In the genomic region with DNA sequence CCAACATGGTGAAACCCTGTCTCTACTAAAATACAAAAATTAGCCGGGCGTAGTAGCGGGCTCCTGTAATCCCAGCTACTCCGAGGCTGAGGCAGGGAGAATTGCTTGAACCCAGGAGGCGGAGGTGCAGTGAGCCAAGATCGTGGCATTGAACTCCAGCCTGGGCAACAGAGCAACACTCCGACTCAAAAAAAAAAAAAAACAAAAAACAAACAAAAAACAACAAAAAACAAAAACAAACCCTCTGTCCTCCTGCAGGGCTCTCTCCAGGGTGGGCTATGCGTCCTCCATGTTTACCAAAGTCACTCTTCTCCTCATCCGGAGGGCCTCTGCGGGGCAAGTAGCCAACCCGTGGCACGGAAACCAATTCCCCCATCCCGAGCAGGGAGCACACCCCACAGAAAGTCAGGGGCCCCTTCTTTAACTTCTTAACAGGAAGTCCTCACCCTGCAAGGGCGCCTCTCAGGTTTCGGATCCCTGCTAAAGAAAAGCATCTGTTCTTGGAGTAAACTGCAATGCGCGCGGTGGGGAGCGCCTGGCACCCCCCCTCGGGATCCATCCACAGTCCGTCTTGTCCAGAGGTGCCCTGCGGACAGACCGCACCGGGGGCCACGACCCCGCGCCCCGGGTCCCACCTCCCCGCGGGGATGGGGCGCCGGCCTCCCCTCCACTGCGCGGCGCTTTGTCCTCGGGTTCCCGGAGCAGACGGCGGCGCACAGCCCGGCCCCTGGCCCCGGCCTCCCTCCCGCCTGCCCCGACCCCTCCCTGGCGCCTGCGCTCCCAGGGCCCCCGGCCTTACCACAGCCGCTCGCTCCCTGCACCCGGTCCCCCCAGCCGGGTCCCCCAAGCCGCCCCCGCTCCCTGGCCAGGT, we compare ENCODE assay signal across 8 cellular contexts. TPM values are rescaled to one million over a fixed set of nuclear protein-coding genes. Genes with fewer than 3 reads are reported as not detected.
DNase-seq lines count a peak whose midpoint lies in the region; ATAC-seq, FAIRE-seq and TF ChIP-seq lines count a peak whose summit lies in the region.

No MANE protein-coding gene starts in this region.

- H3K4me1 Mint-ChIP-seq in activated CD8-positive, alpha-beta memory T cell treated with anti-CD3 and anti-CD28 coated beads, Interleukin-2, amount 10 ng/mL, durations not matched to agents 7 days and 5 days: peaks cover 37% of the 10 kb centered on the region

- H3K4me1 ChIP-seq in ACC112 (ENCODE audit: control insufficient read depth, insufficient read depth, low read length, unreplicated experiment) (peaks cover 11% of the 10 kb centered on the region), Loucy (ENCODE audit: insufficient read depth, low read length, poor library complexity, severe bottlenecking) (peaks cover 37% of the 10 kb centered on the region), muscle layer of colon (ENCODE audit: insufficient read depth, low read length) (peaks cover 51% of the 10 kb centered on the region), tibial nerve (peaks cover 0 to 75% (median 47%) of the 10 kb centered on the region in 4 donors)

- peak; percentile 95 for FAIRE-seq in GM19239 (lab: Jason Lieb, UNC)

- H3K27me3 Mint-ChIP-seq in activated CD8-positive, alpha-beta memory T cell treated with anti-CD3 and anti-CD28 coated beads, Interleukin-2, amount 10 ng/mL, durations not matched to agents 7 days and 5 days: no peaks in the 10 kb centered on the region

- H3K27me3 ChIP-seq in ACC112 (ENCODE audit: insufficient read depth, low read length) (no peaks in the 10 kb centered on the region), Loucy (ENCODE audit: insufficient read depth, low read length, poor library complexity, severe bottlenecking) (no peaks in the 10 kb centered on the region), muscle layer of colon (ENCODE audit: control insufficient read depth in 1 of 2, insufficient read depth in 2 of 2, low read length in 2 of 2) (no peaks in the 10 kb centered on the region), tibial nerve (no peaks in the 10 kb centered on the region)

- peaks cover 37% of the 10 kb centered on the region for H4K20me1 ChIP-seq in Loucy (ENCODE audit: insufficient read depth, low read length, poor library complexity, severe bottlenecking)

- H3K79me2 ChIP-seq in ACC112 (ENCODE audit: control insufficient read depth, insufficient read depth, low read length, unreplicated experiment) (peaks cover 34% of the 10 kb centered on the region), Loucy (ENCODE audit: insufficient read depth, low read length) (peaks cover 49% of the 10 kb centered on the region)

- peaks cover 14% of the 10 kb centered on the region for H3K36me3 Mint-ChIP-seq in activated CD8-positive, alpha-beta memory T cell treated with anti-CD3 and anti-CD28 coated beads, Interleukin-2, amount 10 ng/mL, durations not matched to agents 7 days and 5 days

- peak overlapping the region; percentile 86 for H3K4me3 Mint-ChIP-seq in activated CD8-positive, alpha-beta memory T cell treated with anti-CD3 and anti-CD28 coated beads, Interleukin-2, amount 10 ng/mL, durations not matched to agents 7 days and 5 days

- H3F3A ChIP-seq in Loucy (ENCODE audit: low read depth): no peaks in the 10 kb centered on the region

- H3K4me3 ChIP-seq in ACC112 (ENCODE audit: low read depth, low read length) (peak overlapping the region; percentile 89), Loucy (ENCODE audit: low read length, poor library complexity, severe bottlenecking) (peak overlapping the region; percentile 81), epithelial cell of proximal tubule (ENCODE audit: low read depth, low read length) (peak overlapping the region; percentile 62), muscle layer of colon (ENCODE audit: low read depth in 1 of 2, low read length in 2 of 2) (peak overlapping the region; percentile 70 to 99), tibial nerve (peak overlapping the region; percentile 81 to 93 (median 88))

- H3K27ac Mint-ChIP-seq in activated CD8-positive, alpha-beta memory T cell treated with anti-CD3 and anti-CD28 coated beads, Interleukin-2, amount 10 ng/mL, durations not matched to agents 7 days and 5 days: peak overlapping the region; percentile 92

- TF ChIP-seq POLR2A in tibial nerve (IDR thresholded peaks at IDR 0.05): no peak

- H3K9me3 Mint-ChIP-seq in activated CD8-positive, alpha-beta memory T cell treated with anti-CD3 and anti-CD28 coated beads, Interleukin-2, amount 10 ng/mL, durations not matched to agents 7 days and 5 days (ENCODE audit: low read depth): peaks cover under 1% of the 10 kb centered on the region

- WGBS in tibial nerve, 2 donors: 5 to 10% methylated on average over 37 to 44 of the region's 53 CpGs

- peak overlapping the region; percentile 74 for H3K4me2 ChIP-seq in Loucy (ENCODE audit: low read depth, low read length, poor library complexity, severe bottlenecking)

- peak; percentile 50 for ATAC-seq in activated CD8-positive, alpha-beta memory T cell treated with anti-CD3 and anti-CD28 coated beads, Interleukin-2, amount 10 ng/mL, durations not matched to agents 7 days and 5 days

- H3K9me2 ChIP-seq in Loucy (replicated peaks; ENCODE audit: low read depth, low read length): no peaks in the 10 kb centered on the region

- H3K9ac ChIP-seq in Loucy (ENCODE audit: low read depth, low read length, poor library complexity, severe bottlenecking): peak overlapping the region; percentile 77
- peak overlapping the region; percentile 61 for H3K9ac ChIP-seq in muscle layer of colon (ENCODE audit: low read length)

- TF ChIP-seq CTCF in Loucy (conservative IDR thresholded peaks at IDR 0.05; ENCODE audit: low read length) (no peak), epithelial cell of proximal tubule (conservative IDR thresholded peaks at IDR 0.05; ENCODE audit: low read depth, low read length) (no peak), tibial nerve (IDR thresholded peaks at IDR 0.05) (no peak)

- H3K9me3 ChIP-seq in Loucy (ENCODE audit: insufficient read depth, low read depth, low read length): no peaks in the 10 kb centered on the region
- no peaks in the 10 kb centered on the region for H3K9me3 ChIP-seq in muscle layer of colon (ENCODE audit: low read length)
- H3K9me3 ChIP-seq in tibial nerve: no peaks in the 10 kb centered on the region

- no peak for TF ChIP-seq EP300 in tibial nerve (IDR thresholded peaks at IDR 0.05)

- peak overlapping the region; percentile 60 for H2AFZ ChIP-seq in ACC112 (ENCODE audit: low read length, unreplicated experiment)
- H2AFZ ChIP-seq in Loucy (ENCODE audit: low read length): peak overlapping the region; percentile 53

- no peak overlapping the region for H3K27ac ChIP-seq in ACC112 (ENCODE audit: low read depth, low read length)
- peak overlapping the region; percentile 27 for H3K27ac ChIP-seq in muscle layer of colon (ENCODE audit: low read depth, low read length)
- peak overlapping the region; percentile 83 to 96 (median 92) for H3K27ac ChIP-seq in tibial nerve

- no peaks in the 10 kb centered on the region for H3K36me3 ChIP-seq in ACC112 (ENCODE audit: insufficient read depth, low read length)
- no peaks in the 10 kb centered on the region for H3K36me3 ChIP-seq in Loucy (ENCODE audit: insufficient read depth, low read length)
- H3K36me3 ChIP-seq in muscle layer of colon (ENCODE audit: insufficient read depth, low read length): no peaks in the 10 kb centered on the region
- H3K36me3 ChIP-seq in tibial nerve: no peaks in the 10 kb centered on the region

- CTCF ChIA-PET in activated CD8-positive, alpha-beta memory T cell treated with anti-CD3 and anti-CD28 coated beads, Interleukin-2, amount 10 ng/mL, durations not matched to agents 7 days and 5 days (lab: Charles Lee): interaction anchor here (0.7 to 2.2 kb wide), 2 partner anchors 11 to 174 kb away, joined by 3 to 7 read pairs; no protein-coding TSS in a partner anchor

- DNase-seq in GM19239 (ENCODE audit: insufficient read length, low spot score) (peak; percentile 60), epithelial cell of proximal tubule (ENCODE audit: low read depth) (no peak), tibial nerve (ENCODE audit: low spot score in 2 of 2) (no peak), NCI-H774 (lab: John Stamatoyannopoulos, UW) (no peak)
- DNase-seq in activated CD8-positive, alpha-beta memory T cell treated with anti-CD3 and anti-CD28 coated beads, Interleukin-2, amount 10 ng/mL, durations not matched to agents 7 days and 5 days: peak; percentile 71

RNA-seq across cellular contexts. Expression of a gene that starts 0.7 kb away (rescaled TPM):
- 10 to 100 TPM; 53.3 to 59.7 TPM for total RNA-seq in activated CD8-positive, alpha-beta memory T cell treated with anti-CD3 and anti-CD28 coated beads, Interleukin-2, amount 10 ng/mL, durations not matched to agents 7 days and 5 days
- total RNA-seq in epithelial cell of proximal tubule: 22.6 and 40.9 TPM in 2 replicates
- total RNA-seq in tibial nerve: 10 to 100 TPM; 20.3 to 42.0 (median 24.7) TPM

RNA-seq across cellular contexts. Expression of a gene that starts 25.1 kb away (rescaled TPM):
- total RNA-seq in activated CD8-positive, alpha-beta memory T cell treated with anti-CD3 and anti-CD28 coated beads, Interleukin-2, amount 10 ng/mL, durations not matched to agents 7 days and 5 days: 10 to 100 TPM; 32.6 to 44.9 TPM
- total RNA-seq in epithelial cell of proximal tubule (16.6 and 22.7 TPM in 2 replicates), tibial nerve (10 to 100 TPM; 27.3 to 35.4 (median 29.3) TPM)

Comparison
In these comparisons a context has a peak if more than half of its experiments do, and no peak if none do; other contexts are left out.
1. DNase-seq: peak in GM19239 (single experiment) and activated CD8-positive, alpha-beta memory T cell treated with anti-CD3 and anti-CD28 coated beads, Interleukin-2, amount 10 ng/mL, durations not matched to agents 7 days and 5 days (single experiment); none in epithelial cell of proximal tubule (single experiment), tibial nerve (0 of 2) and NCI-H774 (single experiment).
2. Peak in every context shown above with its lines, with median percentiles within 50 percentile points of each other: H3K4me3 ChIP-seq.